In genomic region chr1:228463009-228463558, GRCh38 we compare ENCODE assay signal across 1 cellular context.
TF ChIP-seq lines count a peak whose summit lies in the region.

No MANE protein-coding gene starts in this region.

TF ChIP-seq in HCT116, 20 proteins besides CTCF, POLR2A, EP300 and RAD21:
- TF ChIP-seq SIN3A (IDR thresholded peaks at IDR 0.05; ENCODE audit: low read depth) (no peak), TCF7L2 (IDR thresholded peaks at IDR 0.05; ENCODE audit: borderline replicate concordance, extremely low read depth, insufficient read depth, insufficient read length) (no peak), CEBPB (IDR thresholded peaks at IDR 0.05; ENCODE audit: low read depth) (no peak), SRF (IDR thresholded peaks at IDR 0.05; ENCODE audit: low read depth) (no peak), CBX3 (IDR thresholded peaks at IDR 0.05; ENCODE audit: low read depth) (no peak), EGR1 (IDR thresholded peaks at IDR 0.05; ENCODE audit: low read depth) (no peak), FOSL1 (IDR thresholded peaks at IDR 0.05; ENCODE audit: low read depth) (no peak), ZFX (IDR thresholded peaks at IDR 0.05) (no peak), ELF1 (IDR thresholded peaks at IDR 0.05; ENCODE audit: borderline replicate concordance, low read depth) (no peak), EZH2phosphoT487 (IDR thresholded peaks at IDR 0.05; ENCODE audit: borderline replicate concordance) (no peak), POLR2AphosphoS5 (IDR thresholded peaks at IDR 0.05; ENCODE audit: low read depth, low read length) (no peak)
TF ChIP-seq in HCT116: peak in this region for 0.
